Comparison of ENCODE assay signal across 1 cellular context in genomic region chr17:45311762-45312476, GRCh38.
A peak's percentile ranks its signal among the peaks of the same experiment; 100 is the strongest.
TF ChIP-seq lines count a peak whose summit lies in the region.

No MANE protein-coding gene starts in this region.

TF ChIP-seq in SK-N-SH, 30 proteins besides CTCF, POLR2A, EP300 and RAD21:
- TF ChIP-seq, protein P1, sequence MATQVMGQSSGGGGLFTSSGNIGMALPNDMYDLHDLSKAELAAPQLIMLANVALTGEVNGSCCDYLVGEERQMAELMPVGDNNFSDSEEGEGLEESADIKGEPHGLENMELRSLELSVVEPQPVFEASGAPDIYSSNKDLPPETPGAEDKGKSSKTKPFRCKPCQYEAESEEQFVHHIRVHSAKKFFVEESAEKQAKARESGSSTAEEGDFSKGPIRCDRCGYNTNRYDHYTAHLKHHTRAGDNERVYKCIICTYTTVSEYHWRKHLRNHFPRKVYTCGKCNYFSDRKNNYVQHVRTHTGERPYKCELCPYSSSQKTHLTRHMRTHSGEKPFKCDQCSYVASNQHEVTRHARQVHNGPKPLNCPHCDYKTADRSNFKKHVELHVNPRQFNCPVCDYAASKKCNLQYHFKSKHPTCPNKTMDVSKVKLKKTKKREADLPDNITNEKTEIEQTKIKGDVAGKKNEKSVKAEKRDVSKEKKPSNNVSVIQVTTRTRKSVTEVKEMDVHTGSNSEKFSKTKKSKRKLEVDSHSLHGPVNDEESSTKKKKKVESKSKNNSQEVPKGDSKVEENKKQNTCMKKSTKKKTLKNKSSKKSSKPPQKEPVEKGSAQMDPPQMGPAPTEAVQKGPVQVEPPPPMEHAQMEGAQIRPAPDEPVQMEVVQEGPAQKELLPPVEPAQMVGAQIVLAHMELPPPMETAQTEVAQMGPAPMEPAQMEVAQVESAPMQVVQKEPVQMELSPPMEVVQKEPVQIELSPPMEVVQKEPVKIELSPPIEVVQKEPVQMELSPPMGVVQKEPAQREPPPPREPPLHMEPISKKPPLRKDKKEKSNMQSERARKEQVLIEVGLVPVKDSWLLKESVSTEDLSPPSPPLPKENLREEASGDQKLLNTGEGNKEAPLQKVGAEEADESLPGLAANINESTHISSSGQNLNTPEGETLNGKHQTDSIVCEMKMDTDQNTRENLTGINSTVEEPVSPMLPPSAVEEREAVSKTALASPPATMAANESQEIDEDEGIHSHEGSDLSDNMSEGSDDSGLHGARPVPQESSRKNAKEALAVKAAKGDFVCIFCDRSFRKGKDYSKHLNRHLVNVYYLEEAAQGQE (IDR thresholded peaks at IDR 0.05; ENCODE audit: low read depth, low read length) = no peak
- peak; percentile 57; the same call in 1 of the 2 replicates for TF ChIP-seq FOSL2 (IDR thresholded peaks at IDR 0.05; ENCODE audit: borderline replicate concordance, low read depth)
- TF ChIP-seq ZBTB33 (IDR thresholded peaks at IDR 0.05; ENCODE audit: borderline replicate concordance, low read depth) = no peak
- no peak for TF ChIP-seq RCOR1 (IDR thresholded peaks at IDR 0.05; ENCODE audit: low read length)
- peak; percentile 57 for TF ChIP-seq FOXJ3 (CRISPR knock-in tag; IDR thresholded peaks at IDR 0.05)
- no peak for TF ChIP-seq GATA2 (CRISPR knock-in tag; IDR thresholded peaks at IDR 0.05)
- TF ChIP-seq PBX3 (IDR thresholded peaks at IDR 0.05) = peak; percentile 44
- peak; percentile 38 for TF ChIP-seq NFIC (IDR thresholded peaks at IDR 0.05; ENCODE audit: borderline replicate concordance)
- TF ChIP-seq, protein P2, sequence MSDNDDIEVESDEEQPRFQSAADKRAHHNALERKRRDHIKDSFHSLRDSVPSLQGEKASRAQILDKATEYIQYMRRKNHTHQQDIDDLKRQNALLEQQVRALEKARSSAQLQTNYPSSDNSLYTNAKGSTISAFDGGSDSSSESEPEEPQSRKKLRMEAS (IDR thresholded peaks at IDR 0.05; ENCODE audit: low read depth) = no peak
- TF ChIP-seq, protein P3, sequence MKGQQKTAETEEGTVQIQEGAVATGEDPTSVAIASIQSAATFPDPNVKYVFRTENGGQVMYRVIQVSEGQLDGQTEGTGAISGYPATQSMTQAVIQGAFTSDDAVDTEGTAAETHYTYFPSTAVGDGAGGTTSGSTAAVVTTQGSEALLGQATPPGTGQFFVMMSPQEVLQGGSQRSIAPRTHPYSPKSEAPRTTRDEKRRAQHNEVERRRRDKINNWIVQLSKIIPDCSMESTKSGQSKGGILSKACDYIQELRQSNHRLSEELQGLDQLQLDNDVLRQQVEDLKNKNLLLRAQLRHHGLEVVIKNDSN (IDR thresholded peaks at IDR 0.05; ENCODE audit: borderline replicate concordance, low read depth) = no peak
- no peak for TF ChIP-seq GABPA (IDR thresholded peaks at IDR 0.05; ENCODE audit: low read depth)
- peak; percentile 36; the same call in 1 of the 2 replicates for TF ChIP-seq JUND (IDR thresholded peaks at IDR 0.05)
- no peak for TF ChIP-seq SMC3 (IDR thresholded peaks at IDR 0.05; ENCODE audit: low read depth, low read length)
- TF ChIP-seq RXRA (IDR thresholded peaks at IDR 0.05; ENCODE audit: borderline replicate concordance, low read depth) = no peak; the same call in 1 of the 2 replicates
- no peak for TF ChIP-seq MXI1 (IDR thresholded peaks at IDR 0.05; ENCODE audit: low read depth, low read length)
